Comparison of ENCODE assay signal across 23 cellular contexts in the genomic region with DNA sequence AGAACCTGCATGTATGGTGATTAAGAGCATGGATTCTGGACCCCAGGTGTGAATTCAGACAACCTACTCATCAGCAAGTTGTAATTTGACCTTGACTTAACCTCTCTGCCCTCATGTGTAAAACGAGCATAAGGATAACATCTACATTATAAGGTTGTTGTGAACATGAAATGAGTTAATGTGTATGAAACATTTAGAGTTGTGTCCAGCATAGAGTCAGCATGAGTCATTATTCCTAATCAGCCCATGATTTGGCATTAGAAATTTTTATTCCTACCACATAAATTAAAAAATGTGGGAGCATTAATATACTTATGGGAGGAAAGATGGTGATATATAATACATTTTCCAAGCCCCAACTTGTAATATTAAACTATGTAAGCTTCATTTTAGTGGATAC.
"Had no signal": no experiment of that assay in that cellular context is flagged by ENCODE, and none has a peak within 500 bp of the region (broad histone marks: within the 10 kb centered on the region; RNA-seq: fewer than 3 reads in every experiment).

No MANE protein-coding gene starts in this region.

- H3K27me3 ChIP-seq: gastroesophageal sphincter, heart left ventricle, left lung, neutrophil, pancreas, tibial nerve had no signal

- H3K4me3 Mint-ChIP-seq: activated CD4-positive, alpha-beta memory T cell treated with anti-CD3 and anti-CD28 coated beads, Interleukin-2, amount 10 ng/mL, durations not matched to agents 7 days and 5 days; activated CD8-positive, alpha-beta memory T cell treated with anti-CD3 and anti-CD28 coated beads, Interleukin-2, amount 10 ng/mL, durations not matched to agents 7 days and 5 days; activated naive CD8-positive, alpha-beta T cell treated with anti-CD3 and anti-CD28 coated beads for 36 hours; activated T-helper 17 cell treated with anti-CD3 and anti-CD28 coated beads, Interleukin-2, amount 50 U/mL, for 72 hours; mesothelial cell of epicardium; natural killer cell treated with Interleukin-12 subunit alpha and Interleukin-12 subunit beta and Interleukin-15 and Interleukin-18, amount 100 ng/mL, for 72 hours had no signal

- H3K27me3 Mint-ChIP-seq: activated naive CD8-positive, alpha-beta T cell treated with anti-CD3 and anti-CD28 coated beads for 36 hours; activated T-helper 17 cell treated with anti-CD3 and anti-CD28 coated beads, Interleukin-2, amount 50 U/mL, for 72 hours had no signal

- H3K27ac Mint-ChIP-seq: activated CD4-positive, alpha-beta memory T cell treated with anti-CD3 and anti-CD28 coated beads, Interleukin-2, amount 10 ng/mL, durations not matched to agents 7 days and 5 days; activated CD8-positive, alpha-beta memory T cell treated with anti-CD3 and anti-CD28 coated beads, Interleukin-2, amount 10 ng/mL, durations not matched to agents 7 days and 5 days; activated naive CD8-positive, alpha-beta T cell treated with anti-CD3 and anti-CD28 coated beads for 36 hours; activated T-helper 17 cell treated with anti-CD3 and anti-CD28 coated beads, Interleukin-2, amount 50 U/mL, for 72 hours; mesothelial cell of epicardium; natural killer cell treated with Interleukin-12 subunit alpha and Interleukin-12 subunit beta and Interleukin-15 and Interleukin-18, amount 100 ng/mL, for 72 hours had no signal

- H3K27ac ChIP-seq: epithelial cell of prostate, gastroesophageal sphincter, heart left ventricle, left lung, neutrophil, pancreas, tibial nerve had no signal

- H3K36me3 Mint-ChIP-seq: mesothelial cell of epicardium had no signal

- H3K36me3 ChIP-seq: gastroesophageal sphincter, heart left ventricle, left lung, neutrophil, pancreas, tibial nerve had no signal

- H3K9me3 Mint-ChIP-seq: activated CD4-positive, alpha-beta memory T cell treated with anti-CD3 and anti-CD28 coated beads, Interleukin-2, amount 10 ng/mL, durations not matched to agents 7 days and 5 days; natural killer cell treated with Interleukin-12 subunit alpha and Interleukin-12 subunit beta and Interleukin-15 and Interleukin-18, amount 100 ng/mL, for 72 hours had no signal

- DNase-seq: activated CD4-positive, alpha-beta memory T cell treated with anti-CD3 and anti-CD28 coated beads, Interleukin-2, amount 10 ng/mL, durations not matched to agents 7 days and 5 days; activated CD4-positive, alpha-beta T cell treated with anti-CD3 and anti-CD28 coated beads for 48 hours; activated CD4-positive, CD25-positive, alpha-beta regulatory T cell; activated CD8-positive, alpha-beta memory T cell treated with anti-CD3 and anti-CD28 coated beads, Interleukin-2, amount 10 ng/mL, durations not matched to agents 7 days and 5 days; activated naive CD4-positive, alpha-beta T cell; activated naive CD8-positive, alpha-beta T cell treated with anti-CD3 and anti-CD28 coated beads for 36 hours; dermis blood vessel endothelial cell; effector memory CD4-positive, alpha-beta T cell; heart left ventricle; left lung; pancreas; retina; stimulated activated CD4-positive, alpha-beta T cell treated with anti-CD3 and anti-CD28 coated beads, Interleukin-2, amount 100 ng/mL, for 24 hours; stimulated activated naive CD8-positive, alpha-beta T cell treated with anti-CD3 and anti-CD28 coated beads, Interleukin-15, Interleukin-2, amounts not matched to agents 100 U/mL and 50 U/mL, for 24 hours; substantia nigra had no signal

- H3K9me3 ChIP-seq: gastroesophageal sphincter, heart left ventricle, neutrophil, pancreas, tibial nerve had no signal

- H3K4me1 Mint-ChIP-seq: activated CD4-positive, alpha-beta memory T cell treated with anti-CD3 and anti-CD28 coated beads, Interleukin-2, amount 10 ng/mL, durations not matched to agents 7 days and 5 days; activated CD8-positive, alpha-beta memory T cell treated with anti-CD3 and anti-CD28 coated beads, Interleukin-2, amount 10 ng/mL, durations not matched to agents 7 days and 5 days; activated naive CD8-positive, alpha-beta T cell treated with anti-CD3 and anti-CD28 coated beads for 36 hours; activated T-helper 17 cell treated with anti-CD3 and anti-CD28 coated beads, Interleukin-2, amount 50 U/mL, for 72 hours had no signal

- H3K4me1 ChIP-seq: left lung, tibial nerve had no signal

- H3K4me3 ChIP-seq: gastroesophageal sphincter, heart left ventricle, left lung, pancreas, tibial nerve had no signal

- FAIRE-seq: pancreas, urothelium cell line had no signal
